ENCODE assay signal across 8 cellular contexts in the genomic region with DNA sequence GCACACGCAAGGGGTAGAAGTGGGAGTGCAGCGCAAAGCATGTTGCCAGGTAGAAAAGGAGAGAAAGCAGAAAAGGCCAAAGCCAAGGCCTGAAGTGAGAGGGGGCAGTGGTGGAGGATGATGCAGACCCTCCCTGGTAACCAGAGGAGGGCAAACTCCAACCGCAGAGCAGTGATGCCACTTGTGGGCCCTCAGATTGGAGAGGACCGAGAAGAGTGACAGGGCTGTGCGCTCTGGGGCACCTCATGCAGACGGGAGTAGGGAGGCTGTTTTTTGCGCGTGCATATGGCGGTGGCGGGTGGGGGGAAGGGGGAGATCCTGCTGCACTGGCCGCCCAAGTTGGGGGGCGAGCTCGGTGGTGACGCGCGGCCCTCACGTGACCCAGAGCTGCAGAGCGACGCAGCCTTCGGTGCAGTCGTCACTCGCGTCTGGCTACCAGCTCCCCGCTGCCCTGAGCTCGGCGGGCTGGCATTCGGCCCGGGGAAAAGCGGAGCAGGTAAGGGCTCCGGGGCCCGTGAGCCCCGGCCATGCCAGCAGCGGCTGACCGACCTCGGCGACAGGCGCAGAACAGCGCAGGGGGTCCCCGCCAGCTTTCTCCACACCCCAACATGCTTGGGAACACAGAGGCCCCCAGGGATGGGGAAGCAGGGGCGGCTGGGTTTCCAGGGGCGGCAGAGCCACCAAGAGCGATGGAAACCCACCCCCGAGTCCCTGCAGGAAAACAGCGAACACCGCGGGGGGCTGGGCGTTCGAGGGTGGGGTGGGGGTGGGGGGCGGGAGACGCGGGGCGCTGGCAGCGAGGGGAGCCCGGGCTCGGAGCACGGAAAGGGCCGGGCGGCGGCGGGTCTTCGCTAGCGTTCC. TPM values are rescaled to one million over a fixed set of nuclear protein-coding genes. Genes with fewer than 3 reads are reported as not detected.
DNase-seq lines count a peak whose midpoint lies in the region; ATAC-seq and TF ChIP-seq lines count a peak whose summit lies in the region.

TSS of gene BEX3 (plus strand) at position 421 of the 861 bp plus-strand sequence. CDS start 984 bp downstream, outside the sequence.

- peaks cover 3% of the 10 kb centered on the region for H3K36me3 Mint-ChIP-seq in activated naive CD8-positive, alpha-beta T cell treated with anti-CD3 and anti-CD28 coated beads for 36 hours
- peaks cover 21% of the 10 kb centered on the region for H3K36me3 Mint-ChIP-seq in nephron progenitor cell (ENCODE audit: low read depth)

- H3K9me3 ChIP-seq in PC-9 (ENCODE audit: insufficient read depth, low read depth) (no peaks in the 10 kb centered on the region), upper lobe of right lung (no peaks in the 10 kb centered on the region)

- H3K4me2 ChIP-seq in PC-9, result peak within 1 kb of the TSS; percentile 80

- H3F3A ChIP-seq in PC-9 (ENCODE audit: insufficient read depth, low read depth), result no peaks in the 10 kb centered on the region

- no peaks in the 10 kb centered on the region for H3K27me3 ChIP-seq in PC-9 (ENCODE audit: insufficient read depth, low read depth)
- no peaks in the 10 kb centered on the region for H3K27me3 ChIP-seq in upper lobe of right lung

- peak within 1 kb of the TSS; percentile 62 for H3K4me3 ChIP-seq in PC-9
- H3K4me3 ChIP-seq in upper lobe of right lung, result peak within 1 kb of the TSS; percentile 66

- no peak within 1 kb of the TSS for H3K27ac Mint-ChIP-seq in activated naive CD8-positive, alpha-beta T cell treated with anti-CD3 and anti-CD28 coated beads for 36 hours
- H3K27ac Mint-ChIP-seq in nephron progenitor cell, result peak within 1 kb of the TSS; percentile 96

- no peak within 1 kb of the TSS for H3K27ac ChIP-seq in PC-9
- peak within 1 kb of the TSS; percentile 79 for H3K27ac ChIP-seq in upper lobe of right lung

- H3K9me3 Mint-ChIP-seq in activated naive CD8-positive, alpha-beta T cell treated with anti-CD3 and anti-CD28 coated beads for 36 hours, result no peaks in the 10 kb centered on the region
- peaks cover 22% of the 10 kb centered on the region for H3K9me3 Mint-ChIP-seq in nephron progenitor cell

- H3K36me3 ChIP-seq in PC-9 (ENCODE audit: low read depth) (no peaks in the 10 kb centered on the region), upper lobe of right lung (no peaks in the 10 kb centered on the region)

- peak within 1 kb of the TSS; percentile 83 for H2AFZ ChIP-seq in PC-9

- DNase-seq in AG08395 (ENCODE audit: low spot score) (peak; percentile 41), PC-9 (peak in 1 of 2 experiments; percentile 36), globus pallidus (ENCODE audit: low spot score) (peak; percentile 59), nephron progenitor cell (peak; percentile 58), upper lobe of right lung (peak; percentile 81)
- peak; percentile 39 for DNase-seq in activated naive CD8-positive, alpha-beta T cell treated with anti-CD3 and anti-CD28 coated beads for 36 hours

- no peaks in the 10 kb centered on the region for H3K9me2 ChIP-seq in PC-9 (ENCODE audit: insufficient read depth)

- intact Hi-C loops in PC-9 (cut with micrococcal nuclease; ENCODE audit: unreplicated experiment), result no loop called here
- intact Hi-C loops in upper lobe of right lung (cut with DNase I), result no loop called here

- CTCF ChIA-PET in PC-9 (lab: Charles Lee), result no interaction called here

- TF ChIP-seq CTCF in PC-9 (conservative IDR thresholded peaks at IDR 0.05), result no peak
- TF ChIP-seq CTCF in nephron progenitor cell (IDR thresholded peaks at IDR 0.05), result no peak
- no peak for TF ChIP-seq CTCF in upper lobe of right lung (IDR thresholded peaks at IDR 0.05)

- 0 out of 2 replicates have a peak, but pooled peaks cover 6% of the 10 kb centered on the region for H3K79me2 ChIP-seq in PC-9 (ENCODE audit: low read depth)

- H3K4me3 Mint-ChIP-seq in activated naive CD8-positive, alpha-beta T cell treated with anti-CD3 and anti-CD28 coated beads for 36 hours, result peak within 1 kb of the TSS; percentile 81
- H3K4me3 Mint-ChIP-seq in nephron progenitor cell, result peak within 1 kb of the TSS; percentile 91

- no peaks in the 10 kb centered on the region for H4K20me1 ChIP-seq in PC-9 (ENCODE audit: insufficient read depth)

- peaks cover 8% of the 10 kb centered on the region for H3K4me1 Mint-ChIP-seq in activated naive CD8-positive, alpha-beta T cell treated with anti-CD3 and anti-CD28 coated beads for 36 hours
- H3K4me1 Mint-ChIP-seq in nephron progenitor cell, result peaks cover 19% of the 10 kb centered on the region

- no peaks in the 10 kb centered on the region for H3K27me3 Mint-ChIP-seq in activated naive CD8-positive, alpha-beta T cell treated with anti-CD3 and anti-CD28 coated beads for 36 hours
- H3K27me3 Mint-ChIP-seq in nephron progenitor cell (ENCODE audit: low read depth, poor library complexity), result no peaks in the 10 kb centered on the region

- no TSS peak for BruUV-seq in PC-9 (replicated peaks; lab: Mats Ljungman, UMichigan)

- POLR2A ChIA-PET in PC-9 (lab: Charles Lee; ENCODE audit: unreplicated experiment), result interaction anchor here (0.6 kb wide), 1 partner anchor 781 kb away, joined by 3 read pairs; the partner anchor contains the start of gene SLC25A53

- ATAC-seq in HG02759 (IDR thresholded peaks at IDR 0.05; ENCODE audit: unreplicated experiment) (peak; percentile 58), upper lobe of right lung (peak; percentile 92), GM21367 (IDR thresholded peaks at IDR 0.05; ENCODE audit: unreplicated experiment) (no peak)

- H3K4me1 ChIP-seq in PC-9 (replicated peaks; ENCODE audit: insufficient read depth) (peaks cover 5% of the 10 kb centered on the region; the same call in 1 of the 2 replicates), upper lobe of right lung (no peaks in the 10 kb centered on the region)

RNA-seq across cellular contexts. Expression of gene BEX3, which starts in this region (rescaled TPM):
- total RNA-seq in PC-9 (2021) (120 and 130 TPM in 2 replicates), upper lobe of right lung (124 TPM)
- 10 to 100 TPM; 31.4 to 31.7 TPM for total RNA-seq in activated naive CD8-positive, alpha-beta T cell treated with anti-CD3 and anti-CD28 coated beads for 36 hours
